ENCODE assay signal across 34 cellular contexts in the genomic region with DNA sequence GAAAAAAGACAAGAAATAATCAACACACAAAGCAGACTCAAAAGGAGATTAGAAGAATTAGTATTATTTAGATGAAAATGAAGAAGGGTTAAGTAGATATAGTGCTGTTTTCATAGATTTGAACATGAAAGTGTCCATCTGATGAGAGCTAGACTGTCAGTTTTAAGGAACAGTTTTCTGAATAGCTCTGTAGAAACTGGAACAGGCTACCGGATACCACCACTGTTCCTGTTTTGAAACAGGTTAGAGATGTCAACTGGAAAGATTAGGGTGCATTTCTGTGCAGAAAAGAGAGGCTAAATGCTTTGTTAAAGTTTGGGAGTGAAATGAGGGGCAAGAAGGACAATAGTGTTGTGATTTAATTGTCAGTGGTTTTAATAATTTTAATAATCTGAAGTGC.
"Had no signal": no experiment of that assay in that cellular context is flagged by ENCODE, and none has a peak within 500 bp of the region (broad histone marks: within the 10 kb centered on the region; RNA-seq: fewer than 3 reads in every experiment).

No MANE protein-coding gene starts in this region.

- H3K27ac ChIP-seq: PC-9, RWPE1, SJCRH30, SK-N-MC had no signal

- DNase-seq: Kasumi-1, MG63, NCI-H1048, NCI-H1092 treated with DMSO at 0.1 percent for 48 hours, NCI-H1105 treated with DMSO at 0.1 percent for 48 hours, NCI-H1417, NCI-H1436, NCI-H146, NCI-H1694, NCI-H187, NCI-H1930, NCI-H2029 treated with DMSO at 0.1 percent for 48 hours, NCI-H2081 treated with DMSO at 0.1 percent for 48 hours, NCI-H2107, NCI-H2171, NCI-H226, NCI-H446 treated with DMSO at 0.1 percent for 48 hours, NCI-H510A, NCI-H524, NCI-H526, NCI-H69, NCI-H748 treated with DMSO at 0.1 percent for 48 hours, NCI-H82, PC-9, SHP77, SIG-M5, SJCRH30, T-cell had no signal

- H2AFZ ChIP-seq: PC-9 had no signal

- H3K36me3 ChIP-seq: MG63, SJCRH30 had no signal

- H3K9me3 ChIP-seq: MG63, SJCRH30 had no signal

- H3K27me3 ChIP-seq: MG63, SJCRH30 had no signal

- FAIRE-seq: RCC 7860 had no signal

- H3K4me1 ChIP-seq: SJCRH30 had no signal

- H3K4me2 ChIP-seq: PC-9 had no signal

- H3K4me3 ChIP-seq: MG63, PC-9, SJCRH30, SK-N-MC had no signal

- ATAC-seq: Panc1, Right ventricle myocardium inferior, SK-N-SH treated with all-trans-retinoic acid at 6 μM for 48 hours, T-cell had no signal
